Comparison of ENCODE assay signal across 12 cellular contexts in genomic region chr14:69687963-69688649, GRCh38.
DNase-seq lines count a peak whose midpoint lies in the region; ATAC-seq and TF ChIP-seq lines count a peak whose summit lies in the region.
"Had no signal": no experiment of that assay in that cellular context is flagged by ENCODE, and none has a peak within 500 bp of the region (broad histone marks: within the 10 kb centered on the region; RNA-seq: fewer than 3 reads in every experiment).

No MANE protein-coding gene starts in this region.

- H3K27ac ChIP-seq in BLaER1 (peak overlapping the region; percentile 87), foreskin keratinocyte (no peak overlapping the region)

- ATAC-seq in foreskin keratinocyte, result no peak

- H3K27ac Mint-ChIP-seq in activated T-helper 1 cell treated with anti-CD3 and anti-CD28 coated beads, Interleukin-12 subunit alpha, Interleukin-12 subunit beta, Interleukin-2, Interleukin-4 antibody, amounts not matched to agents 30 ng/mL and 10 ng/mL and 1 ng/mL, durations not matched to agents 14 hours and 24 hours and 36 hours, result peak overlapping the region; percentile 71
- H3K27ac Mint-ChIP-seq in neural crest cell (ENCODE audit: unreplicated experiment), result peak overlapping the region; percentile 73

- no peaks in the 10 kb centered on the region for H3K9me3 Mint-ChIP-seq in activated T-helper 1 cell treated with anti-CD3 and anti-CD28 coated beads, Interleukin-12 subunit alpha, Interleukin-12 subunit beta, Interleukin-2, Interleukin-4 antibody, amounts not matched to agents 30 ng/mL and 10 ng/mL and 1 ng/mL, durations not matched to agents 14 hours and 24 hours and 36 hours
- H3K9me3 Mint-ChIP-seq in neural crest cell, result no peaks in the 10 kb centered on the region

- no peaks in the 10 kb centered on the region for H3K27me3 ChIP-seq in BLaER1
- no peaks in the 10 kb centered on the region for H3K27me3 ChIP-seq in foreskin keratinocyte

- no peaks in the 10 kb centered on the region for H3K36me3 ChIP-seq in BLaER1

- H3K4me1 Mint-ChIP-seq in activated T-helper 1 cell treated with anti-CD3 and anti-CD28 coated beads, Interleukin-12 subunit alpha, Interleukin-12 subunit beta, Interleukin-2, Interleukin-4 antibody, amounts not matched to agents 30 ng/mL and 10 ng/mL and 1 ng/mL, durations not matched to agents 14 hours and 24 hours and 36 hours (ENCODE audit: low read depth), result peaks cover 78% of the 10 kb centered on the region
- peaks cover 38% of the 10 kb centered on the region for H3K4me1 Mint-ChIP-seq in neural crest cell

- peaks cover 100% of the 10 kb centered on the region for H3K4me1 ChIP-seq in BLaER1
- peaks cover 28% of the 10 kb centered on the region for H3K4me1 ChIP-seq in foreskin keratinocyte

- no peaks in the 10 kb centered on the region for H3K9me3 ChIP-seq in BLaER1

- intact Hi-C loops in activated T-helper 1 cell treated with anti-CD3 and anti-CD28 coated beads, Interleukin-12 subunit alpha, Interleukin-12 subunit beta, Interleukin-2, Interleukin-4 antibody, amounts not matched to agents 30 ng/mL and 10 ng/mL and 1 ng/mL, durations not matched to agents 14 hours and 24 hours and 36 hours (cut with micrococcal nuclease), result no loop called here

- no peak for TF ChIP-seq CTCF in neural crest cell (conservative IDR thresholded peaks at IDR 0.05)
- no peak for TF ChIP-seq CTCF in foreskin keratinocyte (conservative IDR thresholded peaks at IDR 0.05)

- H3K27me3 Mint-ChIP-seq in activated T-helper 1 cell treated with anti-CD3 and anti-CD28 coated beads, Interleukin-12 subunit alpha, Interleukin-12 subunit beta, Interleukin-2, Interleukin-4 antibody, amounts not matched to agents 30 ng/mL and 10 ng/mL and 1 ng/mL, durations not matched to agents 14 hours and 24 hours and 36 hours (ENCODE audit: insufficient read depth), result no peaks in the 10 kb centered on the region
- no peaks in the 10 kb centered on the region for H3K27me3 Mint-ChIP-seq in neural crest cell (ENCODE audit: low read depth)

- 0 out of 2 replicates have a peak overlapping the region, but pooled peaks have one; percentile 27 for H3K4me3 ChIP-seq in BLaER1

- H4K20me1 ChIP-seq in BLaER1, result no peaks in the 10 kb centered on the region

- H3K4me2 ChIP-seq in BLaER1, result peak overlapping the region; percentile 75

- peaks cover 33% of the 10 kb centered on the region for H3K36me3 Mint-ChIP-seq in activated T-helper 1 cell treated with anti-CD3 and anti-CD28 coated beads, Interleukin-12 subunit alpha, Interleukin-12 subunit beta, Interleukin-2, Interleukin-4 antibody, amounts not matched to agents 30 ng/mL and 10 ng/mL and 1 ng/mL, durations not matched to agents 14 hours and 24 hours and 36 hours (ENCODE audit: low read depth)
- no peaks in the 10 kb centered on the region for H3K36me3 Mint-ChIP-seq in neural crest cell (ENCODE audit: low read depth)

- peak; percentile 63 for DNase-seq in COLO829 (ENCODE audit: low spot score)
- no peak for DNase-seq in activated T-helper 1 cell treated with anti-CD3 and anti-CD28 coated beads, Interleukin-12 subunit alpha, Interleukin-12 subunit beta, Interleukin-2, Interleukin-4 antibody, amounts not matched to agents 30 ng/mL and 10 ng/mL and 1 ng/mL, durations not matched to agents 14 hours and 24 hours and 36 hours (ENCODE audit: low spot score)
- peak; percentile 19 for DNase-seq in neural crest cell (ENCODE audit: low read depth, low spot score)
- DNase-seq in activated CD8-positive, alpha-beta memory T cell treated with anti-CD3 and anti-CD28 coated beads, Interleukin-2, amount 50 U/mL, for 4 hours, result no peak
- no peak for DNase-seq in NAMALWA (ENCODE audit: low spot score)
- no peak for DNase-seq in foreskin keratinocyte
- DNase-seq: activated naive CD4-positive, alpha-beta T cell treated with Interleukin-2 at 50 U/mL for 16 hours; Calu3; H7; RPMI8226; stimulated activated naive CD4-positive, alpha-beta T cell had no signal

- H3K4me3 Mint-ChIP-seq in activated T-helper 1 cell treated with anti-CD3 and anti-CD28 coated beads, Interleukin-12 subunit alpha, Interleukin-12 subunit beta, Interleukin-2, Interleukin-4 antibody, amounts not matched to agents 30 ng/mL and 10 ng/mL and 1 ng/mL, durations not matched to agents 14 hours and 24 hours and 36 hours, result no peak overlapping the region
- H3K4me3 Mint-ChIP-seq in neural crest cell, result peak overlapping the region; percentile 7

- peak overlapping the region; percentile 67 for H3K9ac ChIP-seq in BLaER1

Comparison
In these comparisons a context has a peak if more than half of its experiments do, and no peak if none do; other contexts are left out.
1. DNase-seq: peak in COLO829 (single experiment) and neural crest cell (single experiment); none in activated T-helper 1 cell treated with anti-CD3 and anti-CD28 coated beads, Interleukin-12 subunit alpha, Interleukin-12 subunit beta, Interleukin-2, Interleukin-4 antibody, amounts not matched to agents 30 ng/mL and 10 ng/mL and 1 ng/mL, durations not matched to agents 14 hours and 24 hours and 36 hours (single experiment), activated CD8-positive, alpha-beta memory T cell treated with anti-CD3 and anti-CD28 coated beads, Interleukin-2, amount 50 U/mL, for 4 hours (single experiment), NAMALWA (single experiment) and foreskin keratinocyte (0 of 2).